24 cellular contexts compared by ENCODE assay signal in the genomic region with DNA sequence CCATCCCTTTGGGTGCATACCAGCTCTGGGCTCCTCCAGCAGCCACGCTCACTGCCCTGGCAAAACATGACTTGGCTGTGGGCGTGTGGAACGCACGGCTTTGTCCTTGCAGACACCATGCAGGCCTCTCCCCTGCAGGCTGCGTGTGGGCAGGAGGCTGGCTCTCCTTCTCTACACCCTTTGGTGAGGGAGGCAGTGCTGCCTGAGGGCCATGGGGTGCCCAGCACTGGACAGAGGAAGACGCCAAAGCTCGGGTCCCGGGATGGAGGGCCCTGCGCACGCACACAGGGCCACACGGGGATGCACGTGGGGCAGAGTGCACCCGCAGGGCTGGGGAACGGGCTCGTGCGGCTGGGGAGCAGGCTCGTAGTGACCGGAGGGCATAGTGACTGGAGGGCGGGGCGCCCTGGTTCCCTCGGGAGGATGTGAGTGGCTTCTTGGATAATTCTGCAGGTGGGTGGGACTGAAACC.
"Had no signal": no experiment of that assay in that cellular context is flagged by ENCODE, and none has a peak within 500 bp of the region (broad histone marks: within the 10 kb centered on the region; RNA-seq: fewer than 3 reads in every experiment).

No MANE protein-coding gene starts in this region.

- H3K9ac ChIP-seq: neural progenitor cell had no signal

- H3K36me3 Mint-ChIP-seq: natural killer cell treated with Interleukin-12 subunit alpha and Interleukin-12 subunit beta and Interleukin-15 and Interleukin-18, amount 100 ng/mL, for 72 hours; neural progenitor cell; stimulated activated effector memory CD8-positive, alpha-beta T cell treated with anti-CD3 and anti-CD28 coated beads, Interleukin-12 subunit alpha, Interleukin-12 subunit beta, amount 100 ng/mL, for 72 hours had no signal

- DNase-seq: central memory CD4-positive, alpha-beta T cell; cortex of kidney; effector CD8-positive, alpha-beta T cell; foreskin melanocyte; heart right ventricle; hypothalamus; mesenchymal stem cell; midbrain; occipital lobe; small intestine; stimulated activated CD4-positive, alpha-beta T cell treated with anti-CD3 and anti-CD28 coated beads, Interleukin-4, amount 100 ng/mL, for 1 hour; stimulated activated CD8-positive, alpha-beta memory T cell treated with anti-CD3 and anti-CD28 coated beads, Interleukin-4, amount 100 ng/mL, for 48 hours; transverse colon had no signal

- H3K9me3 Mint-ChIP-seq: natural killer cell treated with Interleukin-12 subunit alpha and Interleukin-12 subunit beta and Interleukin-15 and Interleukin-18, amount 100 ng/mL, for 72 hours; stimulated activated effector memory CD8-positive, alpha-beta T cell treated with anti-CD3 and anti-CD28 coated beads, Interleukin-12 subunit alpha, Interleukin-12 subunit beta, amount 100 ng/mL, for 72 hours; stimulated activated naive CD8-positive, alpha-beta T cell treated with anti-CD3 and anti-CD28 coated beads, Interleukin-15, Interleukin-2, amounts not matched to agents 100 ng/mL and 50 ng/mL, for 24 hours had no signal

- H3K27me3 Mint-ChIP-seq: natural killer cell treated with Interleukin-12 subunit alpha and Interleukin-12 subunit beta and Interleukin-15 and Interleukin-18, amount 100 ng/mL, for 72 hours; stimulated activated naive CD8-positive, alpha-beta T cell treated with anti-CD3 and anti-CD28 coated beads, Interleukin-15, Interleukin-2, amounts not matched to agents 100 ng/mL and 50 ng/mL, for 24 hours had no signal

- H3K4me1 ChIP-seq: neural progenitor cell, pancreas, prostate gland, transverse colon had no signal

- H3K36me3 ChIP-seq: neural progenitor cell, pancreas, prostate gland, thoracic aorta, transverse colon had no signal

- H3K27ac Mint-ChIP-seq: natural killer cell treated with Interleukin-12 subunit alpha and Interleukin-12 subunit beta and Interleukin-15 and Interleukin-18, amount 100 ng/mL, for 72 hours; stimulated activated effector memory CD8-positive, alpha-beta T cell treated with anti-CD3 and anti-CD28 coated beads, Interleukin-12 subunit alpha, Interleukin-12 subunit beta, amount 100 ng/mL, for 72 hours; stimulated activated naive CD8-positive, alpha-beta T cell treated with anti-CD3 and anti-CD28 coated beads, Interleukin-15, Interleukin-2, amounts not matched to agents 100 ng/mL and 50 ng/mL, for 24 hours had no signal

- FAIRE-seq: islet of Langerhans, pancreas, small intestine had no signal

- ATAC-seq: heart right ventricle; left lung; natural killer cell treated with Interleukin-12 subunit alpha and Interleukin-12 subunit beta and Interleukin-15 and Interleukin-18, amount 100 ng/mL, for 72 hours; pancreas; stimulated activated effector memory CD8-positive, alpha-beta T cell treated with anti-CD3 and anti-CD28 coated beads, Interleukin-12 subunit alpha, Interleukin-12 subunit beta, amount 100 ng/mL, for 72 hours had no signal

- H3K27ac ChIP-seq: dorsolateral prefrontal cortex, heart right ventricle, left lung, neural progenitor cell, pancreas, prostate gland, thoracic aorta, transverse colon had no signal

- H3K4me3 Mint-ChIP-seq: natural killer cell treated with Interleukin-12 subunit alpha and Interleukin-12 subunit beta and Interleukin-15 and Interleukin-18, amount 100 ng/mL, for 72 hours; neural progenitor cell; stimulated activated effector memory CD8-positive, alpha-beta T cell treated with anti-CD3 and anti-CD28 coated beads, Interleukin-12 subunit alpha, Interleukin-12 subunit beta, amount 100 ng/mL, for 72 hours; stimulated activated naive CD8-positive, alpha-beta T cell treated with anti-CD3 and anti-CD28 coated beads, Interleukin-15, Interleukin-2, amounts not matched to agents 100 ng/mL and 50 ng/mL, for 24 hours had no signal

- H3K4me3 ChIP-seq: dorsolateral prefrontal cortex, heart right ventricle, left lung, lung, neural progenitor cell, pancreas, prostate gland, thoracic aorta, transverse colon had no signal

- H3K9me3 ChIP-seq: heart right ventricle, left lung, pancreas, prostate gland, thoracic aorta, transverse colon had no signal

- H3K27me3 ChIP-seq: heart right ventricle, left lung, neural progenitor cell, pancreas, transverse colon had no signal
